1 cellular context compared by ENCODE assay signal in genomic region chr5:168989731-168990505, GRCh38.
TF ChIP-seq lines count a peak whose summit lies in the region.

No MANE protein-coding gene starts in this region.

TF ChIP-seq in GM23338, 12 proteins besides CTCF, POLR2A, EP300 and RAD21 (continued from another document):
- no peak for TF ChIP-seq REST (IDR thresholded peaks at IDR 0.05; ENCODE audit: unreplicated experiment)
- TF ChIP-seq ETS1 (IDR thresholded peaks at IDR 0.05): no peak
